27 cellular contexts compared by ENCODE assay signal in genomic region chr6:166388605-166389004, GRCh38.
"Had no signal": no experiment of that assay in that cellular context is flagged by ENCODE, and none has a peak within 500 bp of the region (broad histone marks: within the 10 kb centered on the region; RNA-seq: fewer than 3 reads in every experiment).

No MANE protein-coding gene starts in this region.

- ATAC-seq: activated CD8-positive, alpha-beta T cell treated with anti-CD3 and anti-CD28 coated beads for 36 hours; activated T-cell treated with anti-CD3 and anti-CD28 coated beads, Interleukin-2, amount 50 U/mL, for 4 hours; activated T-helper 17 cell treated with anti-CD3 and anti-CD28 coated beads, Interleukin-2, amount 50 U/mL, for 72 hours; effector memory CD8-positive, alpha-beta T cell had no signal

- DNase-seq: activated CD4-positive, alpha-beta T cell treated with anti-CD3 and anti-CD28 coated beads for 4 hours; activated CD4-positive, alpha-beta T cell treated with anti-CD3 and anti-CD28 coated beads, Interleukin-2, amount 50 U/mL, for 1 hour; activated CD4-positive, alpha-beta T cell treated with anti-CD3 and anti-CD28 coated beads, Interleukin-2, amount 50 U/mL, for 48 hours; activated CD4-positive, CD25-positive, alpha-beta regulatory T cell; activated CD4-positive, CD25-positive, alpha-beta regulatory T cell treated with anti-CD3 and anti-CD28 coated beads, Interleukin-2, amount 50 U/mL, for 72 hours; activated CD8-positive, alpha-beta memory T cell treated with anti-CD3 and anti-CD28 coated beads for 24 hours; activated CD8-positive, alpha-beta T cell treated with anti-CD3 and anti-CD28 coated beads for 36 hours; activated effector memory CD4-positive, alpha-beta T cell treated with Interleukin-2 at 50 U/mL for 16 hours; activated gamma-delta T cell treated with Interleukin-2 at 50 U/mL for 16 hours; activated naive CD4-positive, alpha-beta T cell treated with anti-CD3 and anti-CD28 coated beads, Interleukin-2, amount 50 U/mL, for 16 hours; activated naive CD4-positive, alpha-beta T cell treated with Interleukin-2 at 50 U/mL for 16 hours; activated T-cell treated with anti-CD3 and anti-CD28 coated beads, Interleukin-2, amount 50 U/mL, for 4 hours; amniotic stem cell; anterior cingulate cortex; caudate nucleus; cortex of kidney; dermis blood vessel endothelial cell; effector CD4-positive, alpha-beta T cell; effector memory CD8-positive, alpha-beta T cell; foreskin fibroblast; head of caudate nucleus; T-helper 2 cell had no signal

- FAIRE-seq: astrocyte, colon, frontal cortex had no signal

- H3K27ac ChIP-seq: epithelial cell of prostate had no signal
